21 cellular contexts compared by ENCODE assay signal in the genomic region with DNA sequence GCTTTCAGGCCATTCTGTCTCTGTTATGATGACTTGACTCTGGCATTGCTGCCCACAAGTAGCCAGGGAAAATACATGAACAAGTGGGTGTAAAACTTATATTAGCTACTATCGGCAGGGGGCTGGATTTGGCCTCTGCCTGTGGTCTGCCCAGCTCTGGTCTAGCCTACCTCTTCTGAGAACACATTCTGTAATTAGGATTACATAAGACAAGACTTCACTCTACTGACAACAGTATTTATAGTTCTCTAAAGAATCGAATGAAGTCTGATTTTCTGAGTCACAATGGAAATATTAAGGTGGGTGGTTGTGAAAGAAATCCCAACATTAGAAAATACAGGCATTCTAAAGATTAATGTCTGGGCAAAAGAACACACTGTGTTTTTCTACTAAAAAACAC. TPM values are rescaled to one million over a fixed set of nuclear protein-coding genes. Genes with fewer than 3 reads are reported as not detected.
A peak's percentile ranks its signal among the peaks of the same experiment; 100 is the strongest.
DNase-seq lines count a peak whose midpoint lies in the region; ATAC-seq and TF ChIP-seq lines count a peak whose summit lies in the region.
"Had no signal": no experiment of that assay in that cellular context is flagged by ENCODE, and none has a peak within 500 bp of the region (broad histone marks: within the 10 kb centered on the region; RNA-seq: fewer than 3 reads in every experiment).

No MANE protein-coding gene starts in this region.

- peak overlapping the region; percentile 90 for H3K27ac ChIP-seq in ACC112 (ENCODE audit: low read depth, low read length)
- H3K27ac ChIP-seq in SK-N-SH (ENCODE audit: low read depth in 2 of 2, low read length in 1 of 2), result peak overlapping the region; percentile 51 to 93; a peak in 3 of 4 replicates
- H3K27ac ChIP-seq in endodermal cell (ENCODE audit: low read depth, low read length), result no peak overlapping the region
- H3K27ac ChIP-seq: tibial artery had no signal

- no peaks in the 10 kb centered on the region; the same call in 1 of the 2 replicates for H4K20me1 ChIP-seq in SK-N-SH (ENCODE audit: insufficient read depth)

- peak overlapping the region; percentile 15; the same call in 1 of the 2 replicates for H3K4me2 ChIP-seq in SK-N-SH

- POLR2A ChIA-PET in SK-N-SH (lab: Yijun Ruan, JAX), result no interaction called here

- H3K36me3 Mint-ChIP-seq in endodermal cell (ENCODE audit: low read depth), result peaks cover 83% of the 10 kb centered on the region
- peaks cover 29% of the 10 kb centered on the region for H3K36me3 Mint-ChIP-seq in neural crest cell (ENCODE audit: low read depth)

- CTCF ChIA-PET in SK-N-SH (lab: Yijun Ruan, JAX), result interaction anchor here (2.2 kb wide), 1 partner anchor 200 kb away, joined by 5 read pairs; no protein-coding TSS in a partner anchor

- H3K4me3 Mint-ChIP-seq in endodermal cell, result no peak overlapping the region
- peak overlapping the region; percentile 72 for H3K4me3 Mint-ChIP-seq in neural crest cell
- H3K4me3 Mint-ChIP-seq: naive thymus-derived CD8-positive, alpha-beta T cell; T-helper 17 cell had no signal

- H3K27ac Mint-ChIP-seq in endodermal cell (peak overlapping the region; percentile 21), neural crest cell (ENCODE audit: unreplicated experiment) (peak overlapping the region; percentile 97)
- H3K27ac Mint-ChIP-seq: naive thymus-derived CD8-positive, alpha-beta T cell; T-helper 17 cell had no signal

- TF ChIP-seq CTCF in SK-N-SH (IDR thresholded peaks at IDR 0.05) (no peak), endodermal cell (conservative IDR thresholded peaks at IDR 0.05) (no peak), neural crest cell (conservative IDR thresholded peaks at IDR 0.05) (no peak)

- H3K4me1 Mint-ChIP-seq in endodermal cell (peaks cover 36% of the 10 kb centered on the region), neural crest cell (peaks cover 63% of the 10 kb centered on the region)
- H3K4me1 Mint-ChIP-seq: T-helper 17 cell had no signal

- intact Hi-C loops in posterior cingulate gyrus (cut with DNase I), result no loop called here

- WGBS in SK-N-SH (ENCODE audit: low lambda C conversion rate), result 36% methylated on average over 2 of the region's 2 CpGs
- 97% methylated on average over 2 of the region's 2 CpGs; no CpG with 5 or more reads in 1 of the 2 experiments for WGBS in endodermal cell (ENCODE audit: insufficient coverage in 1 of 2, insufficient read length in 1 of 2), 2 experiments

- H3K4me1 ChIP-seq in ACC112 (ENCODE audit: control insufficient read depth, insufficient read depth, low read length, unreplicated experiment), result peaks cover 53% of the 10 kb centered on the region
- peaks cover 20 to 43% of the 10 kb centered on the region in 2 experiments for H3K4me1 ChIP-seq in SK-N-SH (ENCODE audit: control insufficient read depth in 1 of 2, insufficient read depth in 2 of 2, low read depth in 1 of 2, low read length in 1 of 2)
- peaks cover 7% of the 10 kb centered on the region for H3K4me1 ChIP-seq in endodermal cell (ENCODE audit: control insufficient read depth, insufficient read depth, low read length)

- TF ChIP-seq EP300 in SK-N-SH (IDR thresholded peaks at IDR 0.05; ENCODE audit: borderline replicate concordance in 1 of 2, low read depth in 1 of 2, low read length in 1 of 2), result no peak

- peaks cover 56% of the 10 kb centered on the region for H3K36me3 ChIP-seq in ACC112 (ENCODE audit: insufficient read depth, low read length)
- H3K36me3 ChIP-seq in SK-N-SH (replicated peaks in 1 of 2; ENCODE audit: control insufficient read depth in 1 of 2, insufficient read depth in 2 of 2, low read length in 1 of 2), result peaks cover 84 to 86% of the 10 kb centered on the region in 2 experiments
- peaks cover 94% of the 10 kb centered on the region for H3K36me3 ChIP-seq in endodermal cell (ENCODE audit: control insufficient read depth, insufficient read depth, low read length)

- peak overlapping the region; percentile 17; the same call in 1 of the 2 replicates for H3K4me3 ChIP-seq in ACC112 (ENCODE audit: low read depth, low read length)
- H3K4me3 ChIP-seq in SK-N-SH (ENCODE audit: low read depth in 2 of 2, low read length in 1 of 2), result no peak overlapping the region
- no peak overlapping the region for H3K4me3 ChIP-seq in endodermal cell (ENCODE audit: low read length)
- H3K4me3 ChIP-seq: HAP-1, tibial artery had no signal

- peaks cover 75% of the 10 kb centered on the region for H3F3A ChIP-seq in SK-N-SH (replicated peaks; ENCODE audit: insufficient read depth)

- no peak for ATAC-seq in GM21390 (IDR thresholded peaks at IDR 0.05; ENCODE audit: unreplicated experiment)
- no peak for ATAC-seq in HG03442 (IDR thresholded peaks at IDR 0.05; ENCODE audit: unreplicated experiment)
- no peak for ATAC-seq in HG03280 (IDR thresholded peaks at IDR 0.05; ENCODE audit: unreplicated experiment)
- ATAC-seq: left colon; naive thymus-derived CD8-positive, alpha-beta T cell; T-helper 17 cell had no signal

- H3K79me2 ChIP-seq in ACC112 (ENCODE audit: control insufficient read depth, insufficient read depth, low read length, unreplicated experiment) (peaks cover 10% of the 10 kb centered on the region), SK-N-SH (ENCODE audit: insufficient read depth) (peaks cover 20% of the 10 kb centered on the region; the same call in 1 of the 2 replicates)

- DNase-seq in SK-N-SH (no peak), endodermal cell (no peak), neural crest cell (ENCODE audit: low read depth, low spot score) (no peak), posterior cingulate gyrus (no peak)
- DNase-seq: ACHN; activated CD4-positive, CD25-positive, alpha-beta regulatory T cell; aorta; left colon; MM.1S; naive thymus-derived CD8-positive, alpha-beta T cell; NCI-H82; retina; RPMI8226; stimulated activated CD4-positive, alpha-beta T cell treated with anti-CD3 and anti-CD28 coated beads, Interleukin-2, amount 100 ng/mL, for 48 hours; T-helper 17 cell; tibial artery had no signal

- H3K27me3 ChIP-seq in ACC112 (ENCODE audit: insufficient read depth, low read length) (no peaks in the 10 kb centered on the region), SK-N-SH (ENCODE audit: insufficient read depth) (no peaks in the 10 kb centered on the region), endodermal cell (ENCODE audit: control insufficient read depth, insufficient read depth, low read length, poor library complexity, severe bottlenecking) (no peaks in the 10 kb centered on the region)
- H3K27me3 ChIP-seq: tibial artery had no signal

- TF ChIP-seq RAD21 in SK-N-SH (IDR thresholded peaks at IDR 0.05; ENCODE audit: low read length), result no peak

- H3K27me3 Mint-ChIP-seq in endodermal cell (ENCODE audit: insufficient read depth), result no peaks in the 10 kb centered on the region
- H3K27me3 Mint-ChIP-seq in neural crest cell (ENCODE audit: low read depth), result no peaks in the 10 kb centered on the region
- H3K27me3 Mint-ChIP-seq: naive thymus-derived CD8-positive, alpha-beta T cell had no signal

- H3K9ac ChIP-seq in SK-N-SH (peak overlapping the region; percentile 4; the same call in 1 of the 2 replicates), endodermal cell (ENCODE audit: extremely low read depth, low read length, poor library complexity, severe bottlenecking) (no peak overlapping the region)

- H3K9me2 ChIP-seq in SK-N-SH, result no peaks in the 10 kb centered on the region

- H2AFZ ChIP-seq in ACC112 (ENCODE audit: low read length, unreplicated experiment) (no peak overlapping the region), SK-N-SH (ENCODE audit: low read depth) (no peak overlapping the region)

- H3K9me3 ChIP-seq in SK-N-SH (no peaks in the 10 kb centered on the region), endodermal cell (ENCODE audit: control insufficient read depth, low read length) (no peaks in the 10 kb centered on the region)
- H3K9me3 ChIP-seq: HAP-1, tibial artery had no signal

- H3K9me3 Mint-ChIP-seq in endodermal cell (no peaks in the 10 kb centered on the region), neural crest cell (no peaks in the 10 kb centered on the region)
- H3K9me3 Mint-ChIP-seq: naive thymus-derived CD8-positive, alpha-beta T cell had no signal

TF ChIP-seq in SK-N-SH, 30 proteins besides CTCF, POLR2A, EP300 and RAD21 (continues in another document):
- TF ChIP-seq TAF1 (IDR thresholded peaks at IDR 0.05; ENCODE audit: borderline replicate concordance, low read depth, low read length) (no peak), RCOR1 (IDR thresholded peaks at IDR 0.05; ENCODE audit: low read length) (no peak), CHD2 (IDR thresholded peaks at IDR 0.05; ENCODE audit: low read length, partially characterized antibody) (no peak), SMC3 (IDR thresholded peaks at IDR 0.05; ENCODE audit: low read depth, low read length) (no peak), MXI1 (IDR thresholded peaks at IDR 0.05; ENCODE audit: low read depth, low read length) (no peak), NRF1 (IDR thresholded peaks at IDR 0.05; ENCODE audit: low read depth, low read length) (no peak), JUND (IDR thresholded peaks at IDR 0.05) (peak; percentile 29), GATA2 (CRISPR knock-in tag; IDR thresholded peaks at IDR 0.05) (no peak), FOXM1 (IDR thresholded peaks at IDR 0.05; ENCODE audit: low read depth) (no peak)
- TF ChIP-seq, protein P1, sequence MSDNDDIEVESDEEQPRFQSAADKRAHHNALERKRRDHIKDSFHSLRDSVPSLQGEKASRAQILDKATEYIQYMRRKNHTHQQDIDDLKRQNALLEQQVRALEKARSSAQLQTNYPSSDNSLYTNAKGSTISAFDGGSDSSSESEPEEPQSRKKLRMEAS (IDR thresholded peaks at IDR 0.05; ENCODE audit: low read depth), result no peak
- TF ChIP-seq, protein P2, sequence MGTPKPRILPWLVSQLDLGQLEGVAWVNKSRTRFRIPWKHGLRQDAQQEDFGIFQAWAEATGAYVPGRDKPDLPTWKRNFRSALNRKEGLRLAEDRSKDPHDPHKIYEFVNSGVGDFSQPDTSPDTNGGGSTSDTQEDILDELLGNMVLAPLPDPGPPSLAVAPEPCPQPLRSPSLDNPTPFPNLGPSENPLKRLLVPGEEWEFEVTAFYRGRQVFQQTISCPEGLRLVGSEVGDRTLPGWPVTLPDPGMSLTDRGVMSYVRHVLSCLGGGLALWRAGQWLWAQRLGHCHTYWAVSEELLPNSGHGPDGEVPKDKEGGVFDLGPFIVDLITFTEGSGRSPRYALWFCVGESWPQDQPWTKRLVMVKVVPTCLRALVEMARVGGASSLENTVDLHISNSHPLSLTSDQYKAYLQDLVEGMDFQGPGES (IDR thresholded peaks at IDR 0.05; ENCODE audit: low read depth, low read length), result no peak

RNA-seq across cellular contexts. Expression of a gene that starts 55.5 kb away (rescaled TPM):
- polyA plus RNA-seq in SK-N-SH (2012; rRNA removed), result 140 and 197 TPM in 2 replicates
- 221 and 225 TPM in 2 replicates for polyA plus RNA-seq in SK-N-SH (2012; cell fraction: cytosol; rRNA removed)
- polyA plus RNA-seq in SK-N-SH (2012; cell fraction: nucleus; rRNA removed), result 81.0 and 164 TPM in 2 replicates
- total RNA-seq in endodermal cell (10 to 100 TPM; 82.4 to 82.5 TPM), neural crest cell (77.6 and 82.1 TPM in 2 replicates)
- polyA plus RNA-seq in endodermal cell (2013, experiment 1 of 2), result 91.3 TPM
- polyA plus RNA-seq in endodermal cell (2013, experiment 2 of 2), result 75.3 TPM

RNA-seq across cellular contexts. Expression of a gene that starts 56.5 kb away (rescaled TPM):
- 435 and 471 TPM in 2 replicates for polyA plus RNA-seq in SK-N-SH (2012; rRNA removed)
- polyA plus RNA-seq in SK-N-SH (2012; cell fraction: cytosol; rRNA removed), result 358 TPM in 2 replicates
- 1,344 and 1,530 TPM in 2 replicates for polyA plus RNA-seq in SK-N-SH (2012; cell fraction: nucleus; rRNA removed)
- total RNA-seq in endodermal cell (100 to 1,000 TPM; 192 to 209 TPM), neural crest cell (127 and 131 TPM in 2 replicates)
- 98.4 TPM for polyA plus RNA-seq in endodermal cell (2013, experiment 1 of 2)
- polyA plus RNA-seq in endodermal cell (2013, experiment 2 of 2), result 115 TPM
- total RNA-seq: T-helper 17 cell had no signal
